1 cellular context compared by ENCODE assay signal in the genomic region with DNA sequence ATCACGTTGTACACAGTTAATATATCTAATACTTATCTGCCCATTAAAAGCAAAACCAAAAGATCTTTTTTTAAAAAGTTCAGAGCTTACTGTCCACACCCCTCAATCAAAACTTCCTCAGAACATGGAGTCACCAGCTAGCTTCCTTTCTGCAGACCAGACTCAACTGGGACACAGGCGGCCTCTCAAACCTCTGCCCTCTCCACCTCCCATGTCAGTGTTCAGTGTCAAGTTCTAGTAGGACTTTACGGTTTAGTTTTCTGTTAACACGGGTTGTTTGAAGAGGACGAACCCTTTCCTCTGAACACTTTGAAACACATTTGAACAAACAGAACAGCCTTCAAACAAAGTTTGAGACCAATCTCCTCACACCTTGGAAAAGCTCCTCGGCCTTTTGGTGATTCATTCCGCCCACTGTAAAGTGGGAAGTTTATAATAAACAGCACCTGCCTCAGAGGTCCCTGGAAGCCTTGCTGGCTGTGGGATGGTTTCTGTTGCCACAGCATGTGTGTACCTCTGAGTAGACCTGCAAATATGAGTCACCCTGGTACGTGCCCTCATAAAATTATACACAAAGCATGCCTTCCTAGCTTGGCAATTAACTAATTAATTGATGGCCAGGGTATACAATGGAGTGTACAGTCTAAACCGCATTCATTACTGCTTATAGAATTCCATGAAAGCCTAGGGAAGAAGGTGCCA.
TF ChIP-seq lines count a peak whose summit lies in the region.

No MANE protein-coding gene starts in this region.

TF ChIP-seq in HEK293, 187 proteins besides CTCF, POLR2A, EP300 and RAD21 (continued from another document):
- TF ChIP-seq ZNF398 (tag by site-specific recombination; IDR thresholded peaks at IDR 0.05) (peak; percentile 15; the same call in 1 of the 2 replicates), IKZF3 (tag by site-specific recombination; IDR thresholded peaks at IDR 0.05) (peak; percentile 96), ZNF837 (tag by site-specific recombination; IDR thresholded peaks at IDR 0.05) (no peak), SETDB1 (IDR thresholded peaks at IDR 0.05; ENCODE audit: insufficient read length, low read length) (no peak), ZNF501 (tag by site-specific recombination; IDR thresholded peaks at IDR 0.05) (peak; percentile 95), ZNF23 (tag by site-specific recombination; IDR thresholded peaks at IDR 0.05; ENCODE audit: borderline replicate concordance) (no peak), ZXDB (tag by site-specific recombination; IDR thresholded peaks at IDR 0.05) (peak; percentile 98), ZFHX2 (tag by site-specific recombination; conservative IDR thresholded peaks at IDR 0.05) (peak; percentile 94), ZNF324 (tag by site-specific recombination; IDR thresholded peaks at IDR 0.05) (peak; percentile 92), ZBTB10 (tag by site-specific recombination; IDR thresholded peaks at IDR 0.05) (no peak), YY1 (tag by site-specific recombination; IDR thresholded peaks at IDR 0.05) (no peak), ZNF677 (tag by site-specific recombination; IDR thresholded peaks at IDR 0.05) (no peak), REST (tag by site-specific recombination; IDR thresholded peaks at IDR 0.05) (no peak), OVOL3 (tag by site-specific recombination; IDR thresholded peaks at IDR 0.05) (peak; percentile 84; the same call in 1 of the 2 replicates), ZNF155 (tag by site-specific recombination; IDR thresholded peaks at IDR 0.05) (peak; percentile 49; the same call in 1 of the 2 replicates), ZNF274 (IDR thresholded peaks at IDR 0.05; ENCODE audit: low read length) (no peak), ZNF274 (tag by site-specific recombination; IDR thresholded peaks at IDR 0.05; ENCODE audit: borderline replicate concordance) (no peak), ZIC2 (tag by site-specific recombination; IDR thresholded peaks at IDR 0.05) (no peak), ZNF391 (tag by site-specific recombination; IDR thresholded peaks at IDR 0.05; ENCODE audit: borderline replicate concordance, low read depth) (peak; percentile 98), ZNF600 (tag by site-specific recombination; IDR thresholded peaks at IDR 0.05) (no peak; the same call in 1 of the 2 replicates), SCRT2 (tag by site-specific recombination; IDR thresholded peaks at IDR 0.05) (peak; percentile 44; the same call in 1 of the 2 replicates), ZBTB20 (tag by site-specific recombination; IDR thresholded peaks at IDR 0.05) (peak; percentile 42; the same call in 1 of the 2 replicates)
- TF ChIP-seq, protein P1, sequence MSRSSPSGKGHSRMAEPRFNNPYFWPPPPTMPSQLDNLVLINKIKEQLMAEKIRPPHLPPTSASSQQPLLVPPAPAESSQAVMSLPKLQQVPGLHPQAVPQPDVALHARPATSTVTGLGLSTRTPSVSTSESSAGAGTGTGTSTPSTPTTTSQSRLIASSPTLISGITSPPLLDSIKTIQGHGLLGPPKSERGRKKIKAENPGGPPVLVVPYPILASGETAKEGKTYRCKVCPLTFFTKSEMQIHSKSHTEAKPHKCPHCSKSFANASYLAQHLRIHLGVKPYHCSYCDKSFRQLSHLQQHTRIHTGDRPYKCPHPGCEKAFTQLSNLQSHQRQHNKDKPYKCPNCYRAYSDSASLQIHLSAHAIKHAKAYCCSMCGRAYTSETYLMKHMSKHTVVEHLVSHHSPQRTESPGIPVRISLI (tag by site-specific recombination; IDR thresholded peaks at IDR 0.05) = peak; percentile 72; the same call in 1 of the 2 replicates
- TF ChIP-seq, protein P2, sequence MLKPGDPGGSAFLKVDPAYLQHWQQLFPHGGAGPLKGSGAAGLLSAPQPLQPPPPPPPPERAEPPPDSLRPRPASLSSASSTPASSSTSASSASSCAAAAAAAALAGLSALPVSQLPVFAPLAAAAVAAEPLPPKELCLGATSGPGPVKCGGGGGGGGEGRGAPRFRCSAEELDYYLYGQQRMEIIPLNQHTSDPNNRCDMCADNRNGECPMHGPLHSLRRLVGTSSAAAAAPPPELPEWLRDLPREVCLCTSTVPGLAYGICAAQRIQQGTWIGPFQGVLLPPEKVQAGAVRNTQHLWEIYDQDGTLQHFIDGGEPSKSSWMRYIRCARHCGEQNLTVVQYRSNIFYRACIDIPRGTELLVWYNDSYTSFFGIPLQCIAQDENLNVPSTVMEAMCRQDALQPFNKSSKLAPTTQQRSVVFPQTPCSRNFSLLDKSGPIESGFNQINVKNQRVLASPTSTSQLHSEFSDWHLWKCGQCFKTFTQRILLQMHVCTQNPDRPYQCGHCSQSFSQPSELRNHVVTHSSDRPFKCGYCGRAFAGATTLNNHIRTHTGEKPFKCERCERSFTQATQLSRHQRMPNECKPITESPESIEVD (tag by site-specific recombination; IDR thresholded peaks at IDR 0.05) = peak; percentile 78
